Comparison of ENCODE assay signal across 25 cellular contexts in the genomic region with DNA sequence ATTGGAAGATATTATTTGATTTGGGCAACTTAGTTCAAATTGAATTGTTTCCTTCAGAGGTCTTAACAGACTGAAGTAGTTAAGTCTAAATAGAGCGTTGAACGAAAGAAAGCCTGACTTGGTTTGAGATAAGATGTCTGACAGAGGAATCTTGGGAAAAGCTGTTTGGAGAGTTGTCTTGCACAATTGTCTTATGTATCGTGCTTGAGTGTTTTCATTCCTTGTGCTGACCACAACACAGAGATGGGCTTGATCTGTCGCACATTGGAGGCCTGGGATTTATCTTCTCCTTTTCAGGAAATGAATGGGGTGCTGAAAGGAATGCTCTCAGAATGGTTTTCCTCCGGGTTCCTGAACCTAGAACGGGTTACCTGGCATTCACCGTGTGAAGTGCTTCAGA. TPM values are rescaled to one million over a fixed set of nuclear protein-coding genes. Genes with fewer than 3 reads are reported as not detected.
DNase-seq lines count a peak whose midpoint lies in the region; ATAC-seq, FAIRE-seq and TF ChIP-seq lines count a peak whose summit lies in the region.
"Had no signal": no experiment of that assay in that cellular context is flagged by ENCODE, and none has a peak within 500 bp of the region (broad histone marks: within the 10 kb centered on the region; RNA-seq: fewer than 3 reads in every experiment).

No MANE protein-coding gene starts in this region.

- H3K4me3 Mint-ChIP-seq in stimulated activated naive CD8-positive, alpha-beta T cell treated with anti-CD3 and anti-CD28 coated beads, Interleukin-15, amount 100 ng/mL, for 72 hours, result no peak overlapping the region
- H3K4me3 Mint-ChIP-seq: GM23338 had no signal

- H3K9me3 Mint-ChIP-seq in stimulated activated naive CD8-positive, alpha-beta T cell treated with anti-CD3 and anti-CD28 coated beads, Interleukin-15, amount 100 ng/mL, for 72 hours, result no peaks in the 10 kb centered on the region
- H3K9me3 Mint-ChIP-seq: GM23338, H9 had no signal

- no peak overlapping the region for H2AFZ ChIP-seq in K562 (ENCODE audit: low read depth, low read length)
- H2AFZ ChIP-seq: GM23338 had no signal

- H3K27me3 Mint-ChIP-seq in stimulated activated naive CD8-positive, alpha-beta T cell treated with anti-CD3 and anti-CD28 coated beads, Interleukin-15, amount 100 ng/mL, for 72 hours, result no peaks in the 10 kb centered on the region

- DNase-seq in cardiac muscle cell (ENCODE audit: low read depth in 1 of 2, low spot score in 1 of 2) (peak; percentile 61 to 93), left ventricle myocardium superior (no peak), K562 (ENCODE audit: extremely low read depth in 1 of 4, low spot score in 3 of 4) (no peak), fibroblast of the aortic adventitia (ENCODE audit: low read depth) (peak; percentile 39), gastrocnemius medialis (no peak), colonic mucosa (no peak)
- no peak for DNase-seq in stimulated activated naive CD8-positive, alpha-beta T cell treated with anti-CD3 and anti-CD28 coated beads, Interleukin-15, amount 100 ng/mL, for 72 hours
- DNase-seq in activated CD8-positive, alpha-beta memory T cell treated with anti-CD3 and anti-CD28 coated beads, Interleukin-2, amount 50 U/mL, for 4 hours, result no peak
- DNase-seq: 8988T, ACHN, Calu3, DMS153, DND-41, H9, KBM-7, MG63, NCI-H1694, NCI-H2029 treated with DMSO at 0.1 percent for 48 hours, NCI-H69, SHP77 had no signal

- no peaks in the 10 kb centered on the region for H3K9me1 ChIP-seq in K562 (ENCODE audit: control insufficient read depth, insufficient read depth, low read length)

- ATAC-seq in left ventricle myocardium superior (no peak), K562 (no peak), gastrocnemius medialis (no peak)
- no peak for ATAC-seq in stimulated activated naive CD8-positive, alpha-beta T cell treated with anti-CD3 and anti-CD28 coated beads, Interleukin-15, amount 100 ng/mL, for 72 hours
- ATAC-seq: GM23338, HepG2, Panc1 had no signal

- no peak overlapping the region for H3K27ac Mint-ChIP-seq in stimulated activated naive CD8-positive, alpha-beta T cell treated with anti-CD3 and anti-CD28 coated beads, Interleukin-15, amount 100 ng/mL, for 72 hours
- H3K27ac Mint-ChIP-seq: GM23338, H9 had no signal

- POLR2A ChIA-PET in K562 (lab: Yijun Ruan, JAX), result no interaction called here

- FAIRE-seq in K562 (lab: Jason Lieb, UNC), result no peak
- FAIRE-seq: GM18507, HepG2 had no signal

- TF ChIP-seq POLR2A in K562 (conservative IDR thresholded peaks at IDR 0.05) (no peak), gastrocnemius medialis (IDR thresholded peaks at IDR 0.05) (no peak)

- H3K36me3 ChIP-seq in cardiac muscle cell, result peaks cover 3% of the 10 kb centered on the region
- H3K36me3 ChIP-seq in K562 (ENCODE audit: control insufficient read depth, insufficient read depth, low read length), result no peaks in the 10 kb centered on the region
- peaks cover 0 to 25% of the 10 kb centered on the region in 2 donors for H3K36me3 ChIP-seq in gastrocnemius medialis
- H3K36me3 ChIP-seq in colonic mucosa, result peaks cover under 1% of the 10 kb centered on the region
- H3K36me3 ChIP-seq: MG63 had no signal

- TF ChIP-seq EP300 in K562 (IDR thresholded peaks at IDR 0.05; ENCODE audit: low read length), result no peak

- H3K4me3 ChIP-seq in cardiac muscle cell (no peak overlapping the region), K562 (no peak overlapping the region), fibroblast of the aortic adventitia (ENCODE audit: low read depth, low read length) (no peak overlapping the region), gastrocnemius medialis (peak overlapping the region in 3 of 4 donors; percentile 8 to 26 (median 19)), colonic mucosa (no peak overlapping the region)
- H3K4me3 ChIP-seq: GM23338, MG63 had no signal

- H3K9me3 ChIP-seq in cardiac muscle cell (ENCODE audit: low read depth) (no peaks in the 10 kb centered on the region), K562 (replicated peaks; ENCODE audit: control insufficient read depth, insufficient read depth, low read depth, low read length) (no peaks in the 10 kb centered on the region), gastrocnemius medialis (no peaks in the 10 kb centered on the region), colonic mucosa (no peaks in the 10 kb centered on the region)
- H3K9me3 ChIP-seq: MG63 had no signal

- H3K4me1 Mint-ChIP-seq in stimulated activated naive CD8-positive, alpha-beta T cell treated with anti-CD3 and anti-CD28 coated beads, Interleukin-15, amount 100 ng/mL, for 72 hours, result peaks cover 23% of the 10 kb centered on the region

- H3K27ac ChIP-seq in cardiac muscle cell, result peak overlapping the region; percentile 15
- no peak overlapping the region for H3K27ac ChIP-seq in K562 (ENCODE audit: extremely low read depth, low read depth, low read length)
- H3K27ac ChIP-seq in gastrocnemius medialis, result peak overlapping the region; percentile 91 to 97 (median 94)
- H3K27ac ChIP-seq in colonic mucosa, result no peak overlapping the region
- H3K27ac ChIP-seq: RWPE1 had no signal

- H3K4me1 ChIP-seq in cardiac muscle cell (ENCODE audit: low read depth), result peaks cover 50% of the 10 kb centered on the region
- H3K4me1 ChIP-seq in K562 (replicated peaks in 1 of 2; ENCODE audit: control insufficient read depth in 2 of 2, insufficient read depth in 2 of 2, low read length in 2 of 2), result no peaks in the 10 kb centered on the region
- H3K4me1 ChIP-seq in gastrocnemius medialis, result peaks cover 64 to 72% of the 10 kb centered on the region in 2 donors
- no peaks in the 10 kb centered on the region for H3K4me1 ChIP-seq in colonic mucosa

- H3K27me3 ChIP-seq in cardiac muscle cell, result no peaks in the 10 kb centered on the region
- peaks cover 7 to 28% of the 10 kb centered on the region in 2 experiments; a peak in 3 of 5 replicates for H3K27me3 ChIP-seq in K562 (ENCODE audit: control insufficient read depth in 2 of 2, insufficient read depth in 2 of 2, low read length in 2 of 2)
- H3K27me3 ChIP-seq in gastrocnemius medialis, result no peaks in the 10 kb centered on the region
- H3K27me3 ChIP-seq in colonic mucosa, result no peaks in the 10 kb centered on the region
- H3K27me3 ChIP-seq: MG63 had no signal

- TF ChIP-seq RAD21 in K562 (CRISPR knock-in tag; conservative IDR thresholded peaks at IDR 0.05 in 1 of 2, IDR thresholded peaks at IDR 0.05 in 1 of 2), result no peak

- WGBS in K562 (ENCODE audit: insufficient coverage, low coverage, missing lambda C conversion rate), result 11% methylated on average over 7 of the region's 7 CpGs

- H3K4me2 ChIP-seq in K562 (ENCODE audit: insufficient read depth, low read length), result no peak overlapping the region

- no peaks in the 10 kb centered on the region for H3K79me2 ChIP-seq in K562 (ENCODE audit: control insufficient read depth, insufficient read depth, low read length)

- TF ChIP-seq CTCF in cardiac muscle cell (IDR thresholded peaks at IDR 0.05; ENCODE audit: low read depth, low read length) (no peak), K562 (IDR thresholded peaks at IDR 0.05 in 2 of 3, conservative IDR thresholded peaks at IDR 0.05 in 1 of 3; ENCODE audit: insufficient read depth in 2 of 3, low read depth in 1 of 3, low read length in 3 of 3) (no peak), fibroblast of the aortic adventitia (IDR thresholded peaks at IDR 0.05; ENCODE audit: insufficient read depth, low read length) (no peak), gastrocnemius medialis (IDR thresholded peaks at IDR 0.05 in 4 of 5, conservative IDR thresholded peaks at IDR 0.05 in 1 of 5) (no peak), colonic mucosa (IDR thresholded peaks at IDR 0.05) (no peak)

- H3K9ac ChIP-seq in K562 (ENCODE audit: insufficient read depth in 1 of 2, low read depth in 2 of 2, low read length in 2 of 2) (no peak overlapping the region), colonic mucosa (ENCODE audit: low read depth in 2 of 2, low read length in 2 of 2) (no peak overlapping the region)

- intact Hi-C loops in left ventricle myocardium superior (cut with micrococcal nuclease), result no loop called here
- intact Hi-C loops in K562 (cut with micrococcal nuclease), result no loop called here
- intact Hi-C loops in gastrocnemius medialis (cut with DNase I; ENCODE audit: low total_unique reads), result no loop called here
- intact Hi-C loops in colonic mucosa (cut with DNase I), result no loop called here

- CTCF ChIA-PET in K562 (lab: Yijun Ruan, JAX; ENCODE audit: low intra/inter-chr PET ratio), result no interaction called here

- H4K20me1 ChIP-seq in K562 (replicated peaks; ENCODE audit: control insufficient read depth, insufficient read depth, low read length), result no peaks in the 10 kb centered on the region; the same call in none of the 2 replicates

- in situ Hi-C loops in K562 (cut with MboI) (no loop called here), gastrocnemius medialis (cut with MboI; ENCODE audit: low sequenced_read_pairs in 4 of 4) (no loop called here)

- no TSS peak for BruUV-seq in K562 (replicated peaks; lab: Mats Ljungman, UMichigan)

RNA-seq across cellular contexts. Expression of a gene that starts 7.8 kb away (rescaled TPM):
- total RNA-seq in cardiac muscle cell, result 8.0 and 9.3 TPM in 2 replicates
- 9.9 and 10.6 TPM in 2 replicates for polyA plus RNA-seq in cardiac muscle cell
- total RNA-seq in left ventricle myocardium superior, result 49.0 TPM
- total RNA-seq in K562 (2011; cell fraction: chromatin; rRNA removed; ENCODE audit: low replicate concordance), result 7.7 TPM in 2 replicates
- 4.7 and 5.0 TPM in 2 replicates for total RNA-seq in K562 (2011; cell fraction: nucleolus; rRNA removed)
- 5.7 and 6.9 TPM in 2 replicates for total RNA-seq in K562 (2011; cell fraction: nucleoplasm; rRNA removed)
- total RNA-seq in K562 (2014; rRNA removed), result 1.00 and 1.7 TPM in 2 replicates
- 0.89 and 1.0 TPM in 2 replicates for total RNA-seq in K562 (2014; rRNA removed; fragmentation: Illumina TruSeq; extraction: Trizol)
- 1.0 and 1.2 TPM in 2 replicates for total RNA-seq in K562 (2015; rRNA removed; fragmentation: Illumina TruSeq; extraction: Trizol)
- total RNA-seq in K562 (2021), result 1.8 and 2.0 TPM in 2 replicates
- 1.1 and 1.5 TPM in 2 replicates for polyA plus RNA-seq in K562 (2011; rRNA removed)
- 0.88 and 1.4 TPM in 2 replicates for polyA plus RNA-seq in K562 (2011; cell fraction: cytosol; rRNA removed)
- polyA plus RNA-seq in K562 (2011; cell fraction: nucleus; rRNA removed), result 3.4 and 3.8 TPM in 2 replicates
- 1.1 and 1.6 TPM in 2 replicates for polyA plus RNA-seq in K562 (2012)
- 0.77 and 0.91 TPM in 2 replicates for polyA plus RNA-seq in K562 (2014; fragmentation: Illumina TruSeq; extraction: Trizol)
- polyA plus RNA-seq in K562 (2014; fragmentation: Nextera tagmentation; extraction: Ambion mirVana), result under 1 TPM; 0.15 to 0.27 TPM
- polyA plus RNA-seq in K562 (2014; rRNA removed), result 1.2 and 1.5 TPM in 2 replicates
- polyA minus RNA-seq in K562 (2011; rRNA and poly(A)+ RNA removed), result 2.9 and 5.3 TPM in 2 replicates
- 0.48 and 1.5 TPM in 2 replicates for polyA minus RNA-seq in K562 (2011; cell fraction: cytosol; rRNA and poly(A)+ RNA removed)
- 2.7 and 4.3 TPM in 2 replicates for polyA minus RNA-seq in K562 (2011; cell fraction: nucleus; rRNA and poly(A)+ RNA removed)
- total RNA-seq in fibroblast of the aortic adventitia (ENCODE audit: low replicate concordance), result 3.3 and 5.6 TPM in 2 replicates
- 10 to 100 TPM; 10.3 to 20.8 (median 18.4) TPM for total RNA-seq in gastrocnemius medialis
- total RNA-seq in colonic mucosa, result 10 to 100 TPM in 1 of 2 donors, 1 to 10 TPM in 1; 5.5 to 10.6 TPM

RNA-seq across cellular contexts. Expression of a gene that starts 46.4 kb away (rescaled TPM):
- 0.60 and 3.4 TPM in 2 replicates for total RNA-seq in cardiac muscle cell
- 0.76 and 3.4 TPM in 2 replicates for polyA plus RNA-seq in cardiac muscle cell
- 4.7 TPM for total RNA-seq in left ventricle myocardium superior
- 14.7 and 21.6 TPM in 2 replicates for total RNA-seq in K562 (2011; cell fraction: chromatin; rRNA removed; ENCODE audit: low replicate concordance)
- total RNA-seq in K562 (2011; cell fraction: nucleolus; rRNA removed), result 13.6 and 14.8 TPM in 2 replicates
- total RNA-seq in K562 (2011; cell fraction: nucleoplasm; rRNA removed), result 10.9 and 13.7 TPM in 2 replicates
- total RNA-seq in K562 (2014; rRNA removed), result 1.9 and 2.2 TPM in 2 replicates
- 0.45 and 0.76 TPM in 2 replicates for total RNA-seq in K562 (2014; rRNA removed; fragmentation: Illumina TruSeq; extraction: Trizol)
- 1.6 and 1.8 TPM in 2 replicates for total RNA-seq in K562 (2015; rRNA removed; fragmentation: Illumina TruSeq; extraction: Trizol)
- total RNA-seq in K562 (2021), result 3.6 and 4.2 TPM in 2 replicates
- polyA plus RNA-seq in K562 (2011; rRNA removed), result 1.6 and 4.2 TPM in 2 replicates
- polyA plus RNA-seq in K562 (2011; cell fraction: cytosol; rRNA removed), result 4.9 and 9.7 TPM in 2 replicates
- 3.1 and 6.8 TPM in 2 replicates for polyA plus RNA-seq in K562 (2011; cell fraction: nucleus; rRNA removed)
- 4.0 and 5.5 TPM in 2 replicates for polyA plus RNA-seq in K562 (2012)
- polyA plus RNA-seq in K562 (2014; fragmentation: Illumina TruSeq; extraction: Trizol), result 1.7 and 5.8 TPM in 2 replicates
- under 1 TPM; 0.03 to 0.04 TPM for polyA plus RNA-seq in K562 (2014; fragmentation: Nextera tagmentation; extraction: Ambion mirVana)
- polyA plus RNA-seq in K562 (2014; rRNA removed), result 1.8 and 3.0 TPM in 2 replicates
- 0.91 and 1.2 TPM in 2 replicates for polyA minus RNA-seq in K562 (2011; rRNA and poly(A)+ RNA removed)
- 2.9 and 4.9 TPM in 2 replicates for polyA minus RNA-seq in K562 (2011; cell fraction: cytosol; rRNA and poly(A)+ RNA removed)
- polyA minus RNA-seq in K562 (2011; cell fraction: nucleus; rRNA and poly(A)+ RNA removed), result 3.5 and 6.9 TPM in 2 replicates
- total RNA-seq in fibroblast of the aortic adventitia (ENCODE audit: low replicate concordance), result 6.5 and 6.6 TPM in 2 replicates
- total RNA-seq in gastrocnemius medialis, result 10 to 100 TPM in 3 of 4 donors, 1 to 10 TPM in 1; 9.6 to 24.9 (median 13.2) TPM
- total RNA-seq in colonic mucosa, result 10 to 100 TPM in 1 of 2 donors, 1 to 10 TPM in 1; 9.4 to 11.9 TPM

Comparison
In these comparisons a context has a peak if more than half of its experiments do, and no peak if none do; other contexts are left out.
1. DNase-seq: peak in cardiac muscle cell (2 of 2) and fibroblast of the aortic adventitia (single experiment); none in left ventricle myocardium superior (single experiment), K562 (0 of 4), gastrocnemius medialis (0 of 2), stimulated activated naive CD8-positive, alpha-beta T cell treated with anti-CD3 and anti-CD28 coated beads, Interleukin-15, amount 100 ng/mL, for 72 hours (0 of 2), activated CD8-positive, alpha-beta memory T cell treated with anti-CD3 and anti-CD28 coated beads, Interleukin-2, amount 50 U/mL, for 4 hours (single experiment) and colonic mucosa (single experiment).
2. H3K27ac ChIP-seq: peak in cardiac muscle cell (single experiment) and gastrocnemius medialis (4 of 4); none in K562 (single experiment) and colonic mucosa (single experiment).
3. H3K4me3 ChIP-seq: peak in gastrocnemius medialis (3 of 4); none in cardiac muscle cell (single experiment), K562 (single experiment), fibroblast of the aortic adventitia (single experiment) and colonic mucosa (single experiment).